10 cellular contexts compared by ENCODE assay signal in genomic region chr6:169561665-169562064, GRCh38.
"Had no signal": no experiment of that assay in that cellular context is flagged by ENCODE, and none has a peak within 500 bp of the region (broad histone marks: within the 10 kb centered on the region; RNA-seq: fewer than 3 reads in every experiment).

No MANE protein-coding gene starts in this region.

- FAIRE-seq: H1, H54, HTR-8/SVneo, K562 had no signal

- H3K4me3 Mint-ChIP-seq: GM23338, H9, HFFc6 had no signal

- H3K9me3 Mint-ChIP-seq: GM23338, H9 had no signal

- H3K27ac Mint-ChIP-seq: GM23338, HFFc6 had no signal

- H3K4me3 ChIP-seq: GM23338, K562 had no signal

- DNase-seq: H9, HCEC 1CT, HFFc6, IMR-90, KG1 had no signal

- ATAC-seq: GM23338, K562 had no signal
